In the genomic region with DNA sequence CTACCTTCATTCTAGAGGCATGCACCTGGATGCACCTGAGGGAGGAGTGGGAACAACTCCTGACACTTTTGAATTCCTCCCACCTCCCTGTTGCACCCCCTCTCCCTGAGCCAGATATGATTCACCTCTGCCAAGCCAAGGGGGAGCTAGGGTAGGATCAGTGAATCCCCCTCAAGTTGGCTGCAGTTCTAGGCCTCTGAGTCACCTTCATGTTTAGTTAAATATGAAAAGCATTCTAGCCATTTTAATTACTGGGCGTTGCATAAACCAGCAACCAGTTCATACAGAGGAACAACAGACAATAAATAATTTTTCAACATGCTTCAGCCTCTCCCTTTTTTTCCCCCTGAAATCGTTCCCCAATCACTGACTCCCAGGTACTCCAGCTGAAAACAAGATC, we compare ENCODE assay signal across 16 cellular contexts.
A peak's percentile ranks its signal among the peaks of the same experiment; 100 is the strongest.
DNase-seq lines count a peak whose midpoint lies in the region; ATAC-seq and TF ChIP-seq lines count a peak whose summit lies in the region.
"Had no signal": no experiment of that assay in that cellular context is flagged by ENCODE, and none has a peak within 500 bp of the region (broad histone marks: within the 10 kb centered on the region; RNA-seq: fewer than 3 reads in every experiment).

No MANE protein-coding gene starts in this region.

- H3K36me3 ChIP-seq in neuronal stem cell (replicated peaks in 1 of 2; ENCODE audit: control insufficient read depth in 2 of 2, insufficient read depth in 2 of 2, low read length in 2 of 2) (no peaks in the 10 kb centered on the region), esophagus squamous epithelium (no peaks in the 10 kb centered on the region)

- no peak overlapping the region for H4K8ac ChIP-seq in neuronal stem cell (ENCODE audit: low read depth, low read length)

- H4K91ac ChIP-seq in neuronal stem cell (ENCODE audit: low read depth, low read length, poor library complexity) = no peak overlapping the region

- no peak overlapping the region for H2BK12ac ChIP-seq in neuronal stem cell (ENCODE audit: low read length)

- no peaks in the 10 kb centered on the region for H3K27me3 ChIP-seq in neuronal stem cell (ENCODE audit: control insufficient read depth in 3 of 3, insufficient read depth in 3 of 3, low read depth in 1 of 3, low read length in 3 of 3)
- no peaks in the 10 kb centered on the region for H3K27me3 ChIP-seq in esophagus squamous epithelium

- H3K9ac ChIP-seq in neuronal stem cell (ENCODE audit: low read depth, low read length, poor library complexity) = no peak overlapping the region

- H3K4me3 ChIP-seq in neuronal stem cell (ENCODE audit: low read length in 2 of 2) = no peak overlapping the region
- no peak overlapping the region for H3K4me3 ChIP-seq in esophagus squamous epithelium

- no peak overlapping the region for H2BK15ac ChIP-seq in neuronal stem cell (ENCODE audit: low read length)

- no peak overlapping the region for H3K18ac ChIP-seq in neuronal stem cell (ENCODE audit: low read length)

- intact Hi-C loops in esophagus squamous epithelium (cut with DNase I) = no loop called here

- no peaks in the 10 kb centered on the region for H3K79me1 ChIP-seq in neuronal stem cell (ENCODE audit: low read depth, low read length)

- no CpG with 5 or more reads among the region's 2 CpGs for WGBS in neuronal stem cell (ENCODE audit: extremely low coverage in 2 of 2, insufficient read length in 2 of 2, insufficient replicate concordance in 1 of 2), 2 donors
- WGBS in esophagus squamous epithelium, 2 donors = 20 to 46% methylated on average over 2 of the region's 2 CpGs

- DNase-seq in AG20443 (ENCODE audit: low spot score) (peak; percentile 1), HT1080 (ENCODE audit: low read depth) (peak; percentile 35), SW480 (ENCODE audit: low spot score) (peak; percentile 31), glomerular visceral epithelial cell (ENCODE audit: extremely low spot score) (peak; percentile 2), NCI-H2196 (lab: John Stamatoyannopoulos, UW; ENCODE audit: unreplicated experiment) (no peak), neuronal stem cell (ENCODE audit: low spot score) (no peak), esophagus squamous epithelium (lab: John Stamatoyannopoulos, UW) (no peak)
- DNase-seq: CD4-positive, alpha-beta T cell; DMS79 treated with DMSO at 0.1 percent for 48 hours; HFFc6; NCI-H1048; NCI-H2081 treated with DMSO at 0.1 percent for 48 hours; NCI-H2227 treated with DMSO at 0.1 percent for 48 hours; NCI-H526; SHP77 had no signal

- H2AK5ac ChIP-seq in neuronal stem cell (ENCODE audit: low read depth, low read length) = no peak overlapping the region

- no peak for TF ChIP-seq POLR2A in esophagus squamous epithelium (IDR thresholded peaks at IDR 0.05)

- H3K27ac ChIP-seq in neuronal stem cell (replicated peaks; ENCODE audit: low read length) (no peak overlapping the region), esophagus squamous epithelium (no peak overlapping the region)

- no peak overlapping the region for H2BK5ac ChIP-seq in neuronal stem cell (ENCODE audit: low read length)

- H3K4ac ChIP-seq in neuronal stem cell (ENCODE audit: low read length) = no peak overlapping the region

- H3K4me2 ChIP-seq in neuronal stem cell (ENCODE audit: insufficient read depth, low read length, poor library complexity, severe bottlenecking) = no peak overlapping the region

- no peak overlapping the region for H3K14ac ChIP-seq in neuronal stem cell (ENCODE audit: low read length)

- TF ChIP-seq CTCF in esophagus squamous epithelium (IDR thresholded peaks at IDR 0.05) = no peak

- no peak overlapping the region for H2AFZ ChIP-seq in neuronal stem cell (ENCODE audit: low read length)

- H2BK120ac ChIP-seq in neuronal stem cell (ENCODE audit: low read depth, low read length) = no peak overlapping the region

- no peak overlapping the region for H3K23ac ChIP-seq in neuronal stem cell (ENCODE audit: low read depth, low read length, poor library complexity)

- ATAC-seq in HG03039 (IDR thresholded peaks at IDR 0.05; ENCODE audit: unreplicated experiment) = no peak

- H3K4me1 ChIP-seq in neuronal stem cell (ENCODE audit: control insufficient read depth in 2 of 2, insufficient read depth in 1 of 2, low read depth in 1 of 2, low read length in 2 of 2) (no peaks in the 10 kb centered on the region), esophagus squamous epithelium (no peaks in the 10 kb centered on the region)

- no peaks in the 10 kb centered on the region for H3K9me3 ChIP-seq in neuronal stem cell (replicated peaks in 1 of 2; ENCODE audit: control insufficient read depth in 2 of 2, insufficient read depth in 1 of 2, low read depth in 1 of 2, low read length in 2 of 2)
- no peaks in the 10 kb centered on the region for H3K9me3 ChIP-seq in esophagus squamous epithelium

Comparison
In these comparisons a context has a peak if more than half of its experiments do, and no peak if none do; other contexts are left out.
1. DNase-seq: peak in AG20443 (single experiment), HT1080 (single experiment), SW480 (single experiment) and glomerular visceral epithelial cell (single experiment); none in NCI-H2196 (single experiment), neuronal stem cell (single experiment) and esophagus squamous epithelium (single experiment).